In genomic region chr3:197012021-197012883, GRCh38 we compare ENCODE assay signal across 22 cellular contexts.
"Had no signal": no experiment of that assay in that cellular context is flagged by ENCODE, and none has a peak within 500 bp of the region (broad histone marks: within the 10 kb centered on the region; RNA-seq: fewer than 3 reads in every experiment).

No MANE protein-coding gene starts in this region.

- H3K4me3 Mint-ChIP-seq: activated CD4-positive, alpha-beta T cell treated with anti-CD3 and anti-CD28 coated beads for 36 hours; activated CD8-positive, alpha-beta T cell treated with anti-CD3 and anti-CD28 coated beads, Interleukin-2, amount 10 ng/mL, durations not matched to agents 7 days and 5 days; activated naive CD8-positive, alpha-beta T cell treated with anti-CD3 and anti-CD28 coated beads, Interleukin-2, amount 10 ng/mL, durations not matched to agents 7 days and 5 days had no signal

- DNase-seq: activated CD4-positive, alpha-beta T cell treated with anti-CD3 and anti-CD28 coated beads for 36 hours; activated CD8-positive, alpha-beta memory T cell treated with anti-CD3 and anti-CD28 coated beads, Interleukin-2, amount 50 U/mL, for 48 hours; activated CD8-positive, alpha-beta T cell treated with anti-CD3 and anti-CD28 coated beads, Interleukin-2, amount 10 ng/mL, durations not matched to agents 7 days and 5 days; activated naive CD4-positive, alpha-beta T cell treated with anti-CD3 and anti-CD28 coated beads, Interleukin-2, amount 50 U/mL, for 16 hours; activated naive CD8-positive, alpha-beta T cell treated with anti-CD3 and anti-CD28 coated beads, Interleukin-2, amount 10 ng/mL, durations not matched to agents 7 days and 5 days; activated T-cell treated with anti-CD3 and anti-CD28 coated beads, Interleukin-2, amount 50 U/mL, for 1 hour; adrenal gland; anterior cingulate cortex; caudate nucleus; Kasumi-1; KBM-7; NCI-H1105 treated with DMSO at 0.1 percent for 48 hours; NCI-H1436 treated with DMSO at 0.1 percent for 48 hours; NCI-H187; NCI-H2081; NCI-H510A treated with DMSO at 0.1 percent for 48 hours; NCI-H69; PC-9; SK-N-SH; T-helper 1 cell; WERI-Rb-1 had no signal

- H3K4me1 ChIP-seq: adrenal gland, breast epithelium had no signal

- H3K27ac Mint-ChIP-seq: activated CD4-positive, alpha-beta T cell treated with anti-CD3 and anti-CD28 coated beads for 36 hours; activated CD8-positive, alpha-beta T cell treated with anti-CD3 and anti-CD28 coated beads, Interleukin-2, amount 10 ng/mL, durations not matched to agents 7 days and 5 days; activated naive CD8-positive, alpha-beta T cell treated with anti-CD3 and anti-CD28 coated beads, Interleukin-2, amount 10 ng/mL, durations not matched to agents 7 days and 5 days had no signal

- H3K4me2 ChIP-seq: PC-9, SK-N-SH had no signal

- H3K9me3 Mint-ChIP-seq: activated naive CD8-positive, alpha-beta T cell treated with anti-CD3 and anti-CD28 coated beads, Interleukin-2, amount 10 ng/mL, durations not matched to agents 7 days and 5 days had no signal

- H3K36me3 Mint-ChIP-seq: activated naive CD8-positive, alpha-beta T cell treated with anti-CD3 and anti-CD28 coated beads, Interleukin-2, amount 10 ng/mL, durations not matched to agents 7 days and 5 days had no signal

- H3K9ac ChIP-seq: SK-N-SH had no signal

- H3K4me3 ChIP-seq: adrenal gland, breast epithelium, PC-9 had no signal

- H3K36me3 ChIP-seq: adrenal gland, breast epithelium, WERI-Rb-1 had no signal

- H3K27me3 ChIP-seq: breast epithelium had no signal

- H2AFZ ChIP-seq: PC-9 had no signal

- H3K4me1 Mint-ChIP-seq: activated CD4-positive, alpha-beta T cell treated with anti-CD3 and anti-CD28 coated beads for 36 hours; activated naive CD8-positive, alpha-beta T cell treated with anti-CD3 and anti-CD28 coated beads, Interleukin-2, amount 10 ng/mL, durations not matched to agents 7 days and 5 days had no signal

- H3K27ac ChIP-seq: adrenal gland, breast epithelium, PC-9, WERI-Rb-1 had no signal

- H3K9me3 ChIP-seq: adrenal gland, breast epithelium, SK-N-SH had no signal

- H3K27me3 Mint-ChIP-seq: activated CD4-positive, alpha-beta T cell treated with anti-CD3 and anti-CD28 coated beads for 36 hours; activated naive CD8-positive, alpha-beta T cell treated with anti-CD3 and anti-CD28 coated beads, Interleukin-2, amount 10 ng/mL, durations not matched to agents 7 days and 5 days had no signal

- ATAC-seq: activated CD4-positive, alpha-beta T cell treated with anti-CD3 and anti-CD28 coated beads for 36 hours; activated CD8-positive, alpha-beta T cell treated with anti-CD3 and anti-CD28 coated beads, Interleukin-2, amount 10 ng/mL, durations not matched to agents 7 days and 5 days had no signal
